In the genomic region with DNA sequence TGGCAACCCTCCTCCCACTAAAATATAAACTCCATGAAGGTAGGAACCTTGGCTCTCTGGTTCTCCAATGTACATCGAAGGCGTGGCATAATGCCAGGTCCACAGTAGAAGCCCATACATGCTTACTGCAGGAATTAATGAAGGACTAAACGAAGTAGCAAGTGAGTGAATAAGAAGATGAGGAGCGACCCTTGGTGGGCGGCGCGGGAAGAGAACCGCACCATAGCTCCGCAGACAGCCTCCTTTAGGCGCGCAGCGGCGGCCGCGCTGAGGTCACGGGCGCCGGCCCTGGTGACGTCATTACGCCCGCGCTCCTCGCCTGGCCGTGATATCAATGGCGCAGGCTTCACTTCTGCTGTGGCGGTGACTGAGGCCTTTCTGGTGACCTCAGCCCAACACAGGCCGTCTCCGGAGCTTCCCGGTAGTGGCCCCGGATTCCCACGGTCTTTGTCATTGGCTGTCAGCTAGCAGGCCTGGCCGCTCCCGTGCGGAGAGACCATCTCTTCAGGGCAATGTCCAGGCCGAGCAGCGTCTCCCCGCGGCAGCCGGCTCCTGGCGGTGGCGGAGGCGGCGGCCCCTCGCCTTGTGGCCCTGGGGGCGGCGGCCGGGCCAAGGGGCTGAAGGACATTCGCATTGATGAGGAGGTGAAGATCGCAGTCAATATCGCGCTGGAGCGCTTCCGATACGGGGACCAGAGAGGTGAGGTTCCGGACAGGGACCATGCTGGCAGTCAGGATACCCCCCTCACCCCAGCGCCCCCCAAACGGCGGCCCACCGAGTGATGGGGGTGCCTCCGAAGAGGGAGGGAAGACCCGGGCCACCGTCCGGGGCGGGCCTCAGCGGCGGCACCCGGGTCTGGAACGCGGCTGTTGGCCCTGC, we compare ENCODE assay signal across 1 cellular context.
TF ChIP-seq lines count a peak whose summit lies in the region.

YTHDC2 (plus strand) TSS at position 311 of the 879 bp plus-strand sequence; CDS start at position 513, 202 bp downstream.

TF ChIP-seq in K562, 482 proteins besides CTCF, POLR2A, EP300 and RAD21 (continued from another document and continues in another):
- TF ChIP-seq E2F1 (CRISPR knock-in tag; IDR thresholded peaks at IDR 0.05) (peak; percentile 89; the same call in 1 of the 2 replicates), U2AF2 (optimal IDR thresholded peaks at IDR 0.05; ENCODE audit: low read depth, low read length) (no peak), ZBTB8A (IDR thresholded peaks at IDR 0.05; ENCODE audit: partially characterized antibody) (no peak), SIN3A (IDR thresholded peaks at IDR 0.05; ENCODE audit: borderline replicate concordance in 2 of 2, control insufficient read depth in 1 of 2, low read depth in 2 of 2, low read length in 2 of 2) (peak in 1 of 2 experiments; percentile 37; a peak in 1 of 4 replicates), MCM2 (IDR thresholded peaks at IDR 0.05; ENCODE audit: low read depth) (no peak), SMAD4 (CRISPR knock-in tag; conservative IDR thresholded peaks at IDR 0.05) (no peak; the same call in 1 of the 2 replicates), MAX (CRISPR knock-in tag; IDR thresholded peaks at IDR 0.05) (peak; percentile 73; the same call in 1 of the 2 replicates), ZFP91 (CRISPR knock-in tag; IDR thresholded peaks at IDR 0.05) (no peak), ZKSCAN1 (IDR thresholded peaks at IDR 0.05; ENCODE audit: low read depth, low read length) (no peak), KLF10 (CRISPR knock-in tag; IDR thresholded peaks at IDR 0.05) (no peak), NR1H2 (CRISPR knock-in tag; IDR thresholded peaks at IDR 0.05) (no peak), ZBTB49 (CRISPR knock-in tag; IDR thresholded peaks at IDR 0.05; ENCODE audit: borderline replicate concordance) (no peak), MED1 (CRISPR knock-in tag; IDR thresholded peaks at IDR 0.05; ENCODE audit: borderline replicate concordance) (no peak), PHF8 (IDR thresholded peaks at IDR 0.05; ENCODE audit: borderline replicate concordance, low read length) (peak; percentile 87; the same call in 1 of the 2 replicates), ZNF695 (CRISPR knock-in tag; IDR thresholded peaks at IDR 0.05) (no peak), HMGXB4 (CRISPR knock-in tag; IDR thresholded peaks at IDR 0.05) (peak; percentile 80; the same call in 1 of the 2 replicates), SIX5 (IDR thresholded peaks at IDR 0.05; ENCODE audit: borderline replicate concordance in 1 of 2, insufficient read depth in 1 of 2, low read depth in 1 of 2, low read length in 2 of 2) (no peak), PHB (CRISPR knock-in tag; IDR thresholded peaks at IDR 0.05) (no peak), RUNX1 (IDR thresholded peaks at IDR 0.05; ENCODE audit: low read depth) (no peak), SAFB2 (IDR thresholded peaks at IDR 0.05; ENCODE audit: borderline replicate concordance, low read depth, low read length, severe bottlenecking) (no peak), HNRNPK (IDR thresholded peaks at IDR 0.05; ENCODE audit: low read depth, low read length, poor library complexity, severe bottlenecking) (no peak), L3MBTL2 (IDR thresholded peaks at IDR 0.05) (peak; percentile 64; the same call in 1 of the 2 replicates), CGGBP1 (CRISPR knock-in tag; IDR thresholded peaks at IDR 0.05) (no peak), BMI1 (IDR thresholded peaks at IDR 0.05; ENCODE audit: low read length) (no peak), CBX2 (IDR thresholded peaks at IDR 0.05; ENCODE audit: insufficient read depth, low read length, poor library complexity, severe bottlenecking) (no peak), MBD2 (IDR thresholded peaks at IDR 0.05; ENCODE audit: borderline replicate concordance, low read depth) (peak; percentile 25; the same call in 1 of the 2 replicates), SP1 (CRISPR knock-in tag; IDR thresholded peaks at IDR 0.05) (peak; percentile 70), ZNF274 (IDR thresholded peaks at IDR 0.05; ENCODE audit: borderline replicate concordance, low read depth, low read length) (no peak), HNRNPL (IDR thresholded peaks at IDR 0.05; ENCODE audit: low read depth, low read length) (no peak), RB1 (IDR thresholded peaks at IDR 0.05; ENCODE audit: low read depth) (peak; percentile 84), GABPB2 (CRISPR knock-in tag; conservative IDR thresholded peaks at IDR 0.05) (no peak), GTF3C2 (IDR thresholded peaks at IDR 0.05; ENCODE audit: borderline replicate concordance, extremely low read depth, insufficient read length) (no peak), SMAD3 (CRISPR knock-in tag; conservative IDR thresholded peaks at IDR 0.05) (no peak), FUS (optimal IDR thresholded peaks at IDR 0.05; ENCODE audit: low read depth, low read length) (no peak)
- TF ChIP-seq, protein P1, sequence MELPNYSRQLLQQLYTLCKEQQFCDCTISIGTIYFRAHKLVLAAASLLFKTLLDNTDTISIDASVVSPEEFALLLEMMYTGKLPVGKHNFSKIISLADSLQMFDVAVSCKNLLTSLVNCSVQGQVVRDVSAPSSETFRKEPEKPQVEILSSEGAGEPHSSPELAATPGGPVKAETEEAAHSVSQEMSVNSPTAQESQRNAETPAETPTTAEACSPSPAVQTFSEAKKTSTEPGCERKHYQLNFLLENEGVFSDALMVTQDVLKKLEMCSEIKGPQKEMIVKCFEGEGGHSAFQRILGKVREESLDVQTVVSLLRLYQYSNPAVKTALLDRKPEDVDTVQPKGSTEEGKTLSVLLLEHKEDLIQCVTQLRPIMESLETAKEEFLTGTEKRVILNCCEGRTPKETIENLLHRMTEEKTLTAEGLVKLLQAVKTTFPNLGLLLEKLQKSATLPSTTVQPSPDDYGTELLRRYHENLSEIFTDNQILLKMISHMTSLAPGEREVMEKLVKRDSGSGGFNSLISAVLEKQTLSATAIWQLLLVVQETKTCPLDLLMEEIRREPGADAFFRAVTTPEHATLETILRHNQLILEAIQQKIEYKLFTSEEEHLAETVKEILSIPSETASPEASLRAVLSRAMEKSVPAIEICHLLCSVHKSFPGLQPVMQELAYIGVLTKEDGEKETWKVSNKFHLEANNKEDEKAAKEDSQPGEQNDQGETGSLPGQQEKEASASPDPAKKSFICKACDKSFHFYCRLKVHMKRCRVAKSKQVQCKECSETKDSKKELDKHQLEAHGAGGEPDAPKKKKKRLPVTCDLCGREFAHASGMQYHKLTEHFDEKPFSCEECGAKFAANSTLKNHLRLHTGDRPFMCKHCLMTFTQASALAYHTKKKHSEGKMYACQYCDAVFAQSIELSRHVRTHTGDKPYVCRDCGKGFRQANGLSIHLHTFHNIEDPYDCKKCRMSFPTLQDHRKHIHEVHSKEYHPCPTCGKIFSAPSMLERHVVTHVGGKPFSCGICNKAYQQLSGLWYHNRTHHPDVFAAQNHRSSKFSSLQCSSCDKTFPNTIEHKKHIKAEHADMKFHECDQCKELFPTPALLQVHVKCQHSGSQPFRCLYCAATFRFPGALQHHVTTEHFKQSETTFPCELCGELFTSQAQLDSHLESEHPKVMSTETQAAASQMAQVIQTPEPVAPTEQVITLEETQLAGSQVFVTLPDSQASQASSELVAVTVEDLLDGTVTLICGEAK (IDR thresholded peaks at IDR 0.05): no peak
- TF ChIP-seq, protein P1 (CRISPR knock-in tag; IDR thresholded peaks at IDR 0.05): no peak
